1 cellular context compared by ENCODE assay signal in the genomic region with DNA sequence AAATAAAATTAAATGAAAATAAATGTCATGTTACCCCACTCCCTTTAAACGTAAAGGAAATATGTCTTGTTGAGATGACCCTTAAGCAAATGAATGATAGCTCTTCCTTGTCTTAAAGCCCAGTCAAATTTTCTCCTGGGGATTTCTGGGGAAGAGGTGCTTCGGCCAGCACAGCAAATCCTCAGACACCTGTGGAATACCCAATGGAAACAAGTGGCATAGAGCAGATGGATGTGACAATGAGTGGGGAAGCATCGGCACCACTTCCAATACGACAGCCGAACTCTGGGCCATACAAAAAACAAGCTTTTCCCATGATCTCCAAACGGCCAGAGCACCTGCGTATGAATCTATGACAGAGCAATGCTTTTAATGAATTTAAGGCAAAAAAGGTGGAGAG.
TF ChIP-seq lines count a peak whose summit lies in the region.

No MANE protein-coding gene starts in this region.

TF ChIP-seq in HEK293, 187 proteins besides CTCF, POLR2A, EP300 and RAD21:
- TF ChIP-seq SCRT1 (tag by site-specific recombination; IDR thresholded peaks at IDR 0.05; ENCODE audit: borderline replicate concordance): peak; percentile 58; the same call in 1 of the 2 replicates
- TF ChIP-seq SCRT2 (tag by site-specific recombination; IDR thresholded peaks at IDR 0.05): peak; percentile 65
